10 cellular contexts compared by ENCODE assay signal in the genomic region with DNA sequence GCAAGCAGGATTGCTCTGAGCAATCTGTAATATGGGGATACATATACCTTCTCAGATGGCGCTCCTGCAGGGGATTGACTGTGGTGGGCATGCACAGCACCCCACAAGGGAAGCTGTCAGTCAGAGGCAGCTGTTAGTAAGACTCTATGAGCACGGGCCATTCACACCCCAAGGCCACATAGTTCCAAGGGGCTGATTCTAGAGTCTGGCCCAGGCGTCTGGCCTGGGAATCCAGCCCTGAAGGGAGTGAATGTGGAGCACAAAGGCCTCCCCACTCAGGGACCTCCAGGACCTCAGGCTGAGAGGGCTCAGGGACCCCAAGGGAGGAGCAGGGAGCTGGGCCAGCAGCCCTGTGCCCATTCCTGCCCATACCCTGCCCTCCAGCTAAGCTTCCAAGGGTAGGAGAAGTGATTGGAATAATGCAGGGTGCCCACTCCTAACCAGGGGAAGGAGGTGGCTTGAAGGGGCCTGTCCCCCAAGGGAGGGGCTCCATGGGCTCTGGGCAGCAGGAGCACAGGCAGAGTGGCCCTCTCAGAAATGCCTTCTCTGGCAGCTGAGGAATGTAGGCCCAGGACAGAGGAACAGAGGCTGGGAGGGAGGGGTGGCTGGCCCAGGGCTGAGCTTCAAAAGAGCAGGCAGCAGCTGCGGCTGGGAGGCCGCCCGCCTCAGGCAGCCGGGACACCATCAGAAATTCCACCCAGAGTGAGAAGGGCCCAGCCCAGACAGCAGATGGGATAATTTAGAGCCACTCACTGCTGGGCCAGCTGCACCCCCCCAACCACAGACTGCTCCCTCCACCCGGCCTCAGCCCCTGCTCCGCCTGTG. TPM values are rescaled to one million over a fixed set of nuclear protein-coding genes. Genes with fewer than 3 reads are reported as not detected.
DNase-seq lines count a peak whose midpoint lies in the region; FAIRE-seq and TF ChIP-seq lines count a peak whose summit lies in the region.
"Had no signal": no experiment of that assay in that cellular context is flagged by ENCODE, and none has a peak within 500 bp of the region (broad histone marks: within the 10 kb centered on the region; RNA-seq: fewer than 3 reads in every experiment).

No MANE protein-coding gene starts in this region.

- intact Hi-C loops in vagina (cut with DNase I), result no loop called here

- H3K27ac ChIP-seq in esophagus (ENCODE audit: low read depth in 2 of 2, low read length in 1 of 2), result peak overlapping the region; percentile 87 to 88
- peak overlapping the region; percentile 96 to 98 for H3K27ac ChIP-seq in mucosa of rectum (ENCODE audit: low read depth in 2 of 2, low read length in 2 of 2)
- H3K27ac ChIP-seq in vagina, result peak overlapping the region; percentile 89

- DNase-seq in NCI-H2227 (lab: John Stamatoyannopoulos, UW; ENCODE audit: unreplicated experiment) (peak; percentile 19), NCI-H2227 treated with DMSO at 0.1 percent for 48 hours (lab: John Stamatoyannopoulos, UW) (no peak), vagina (ENCODE audit: extremely low spot score in 2 of 2) (no peak), MV-4-11 (lab: John Stamatoyannopoulos, UW) (no peak), NCI-H1092 (lab: John Stamatoyannopoulos, UW) (no peak), GM12892 (ENCODE audit: insufficient read length) (no peak)
- DNase-seq: HCEC 1CT had no signal

- H3K27me3 ChIP-seq in esophagus (ENCODE audit: control insufficient read depth in 1 of 2, insufficient read depth in 2 of 2, low read length in 2 of 2), result no peaks in the 10 kb centered on the region
- no peaks in the 10 kb centered on the region for H3K27me3 ChIP-seq in mucosa of rectum (ENCODE audit: control insufficient read depth in 2 of 2, insufficient read depth in 2 of 2, low read length in 2 of 2)
- no peaks in the 10 kb centered on the region for H3K27me3 ChIP-seq in vagina

- peak overlapping the region in 1 of 2 donors; percentile 3 for H3K4me3 ChIP-seq in esophagus (ENCODE audit: low read depth in 1 of 2, low read length in 2 of 2)
- H3K4me3 ChIP-seq in mucosa of rectum (ENCODE audit: low read length in 2 of 2), result no peak overlapping the region
- H3K4me3 ChIP-seq in vagina, result no peak overlapping the region

- TF ChIP-seq POLR2A in vagina (IDR thresholded peaks at IDR 0.05), result no peak
- no peak for TF ChIP-seq POLR2A in GM12892 (IDR thresholded peaks at IDR 0.05; ENCODE audit: low read depth, low read length)

- TF ChIP-seq CTCF in vagina (IDR thresholded peaks at IDR 0.05), result no peak

- 38 to 40% methylated on average over 9 of the region's 9 CpGs for WGBS in esophagus, 2 donors

- no peaks in the 10 kb centered on the region for H3K36me3 ChIP-seq in esophagus (ENCODE audit: control insufficient read depth in 2 of 2, insufficient read depth in 2 of 2, low read length in 1 of 2)
- no peaks in the 10 kb centered on the region for H3K36me3 ChIP-seq in mucosa of rectum (ENCODE audit: control insufficient read depth in 2 of 2, insufficient read depth in 2 of 2, low read length in 2 of 2)
- no peaks in the 10 kb centered on the region for H3K36me3 ChIP-seq in vagina

- H3K9me3 ChIP-seq in esophagus (ENCODE audit: control insufficient read depth in 2 of 2, insufficient read depth in 1 of 2, low read depth in 1 of 2, low read length in 1 of 2) (no peaks in the 10 kb centered on the region), mucosa of rectum (ENCODE audit: control insufficient read depth in 2 of 2, low read length in 2 of 2) (no peaks in the 10 kb centered on the region), vagina (no peaks in the 10 kb centered on the region)

- FAIRE-seq in GM12892 (lab: Jason Lieb, UNC), result no peak
- FAIRE-seq: A204.1 had no signal

- H3K4me1 ChIP-seq in esophagus (ENCODE audit: control insufficient read depth in 2 of 2, insufficient read depth in 2 of 2, low read length in 1 of 2) (peaks cover 19 to 49% of the 10 kb centered on the region in 2 donors), mucosa of rectum (ENCODE audit: control insufficient read depth in 2 of 2, insufficient read depth in 2 of 2, low read length in 2 of 2) (peaks cover 54 to 65% of the 10 kb centered on the region in 2 donors), vagina (peaks cover 87% of the 10 kb centered on the region)

- peak overlapping the region; percentile 53 to 56 for H3K9ac ChIP-seq in mucosa of rectum (ENCODE audit: low read depth in 1 of 2, low read length in 2 of 2)

RNA-seq across cellular contexts. Expression of a gene that starts 48.9 kb away (rescaled TPM):
- 10 to 100 TPM in 1 of 2 donors, 1 to 10 TPM in 1; 6.5 to 29.2 TPM for polyA plus RNA-seq in esophagus
- 6.9 TPM for total RNA-seq in vagina
- 83.1 TPM for polyA plus RNA-seq in GM12892 (2012; ENCODE audit: missing spikeins)

RNA-seq across cellular contexts. Expression of a gene that starts 56.5 kb away (rescaled TPM):
- 10 to 100 TPM; 19.9 to 31.1 TPM for polyA plus RNA-seq in esophagus
- 28.7 TPM for total RNA-seq in vagina
- 1.2 TPM for polyA plus RNA-seq in GM12892 (2012; ENCODE audit: missing spikeins)
